Comparison of ENCODE assay signal across 9 cellular contexts in the genomic region with DNA sequence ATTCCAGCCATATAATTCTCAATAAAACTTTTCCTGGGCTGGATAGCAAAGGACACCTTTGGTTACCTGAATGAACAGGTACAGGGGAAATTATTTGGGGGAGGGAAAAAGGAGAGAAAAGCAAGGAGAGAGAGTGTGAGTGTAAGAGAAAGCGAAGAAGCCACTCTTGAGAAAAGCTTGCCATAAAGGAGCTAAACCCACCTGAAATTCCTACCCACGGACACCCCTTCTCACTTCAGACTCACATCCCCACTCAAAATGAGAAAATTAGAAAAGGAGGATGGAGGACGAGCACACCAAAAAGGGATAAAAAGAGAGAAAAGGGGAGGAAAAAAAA. TPM values are rescaled to one million over a fixed set of nuclear protein-coding genes. Genes with fewer than 3 reads are reported as not detected.
DNase-seq lines count a peak whose midpoint lies in the region; ATAC-seq and TF ChIP-seq lines count a peak whose summit lies in the region.
"Had no signal": no experiment of that assay in that cellular context is flagged by ENCODE, and none has a peak within 500 bp of the region (broad histone marks: within the 10 kb centered on the region; RNA-seq: fewer than 3 reads in every experiment).

No MANE protein-coding gene starts in this region.

- H3K27me3 ChIP-seq in transverse colon, result peaks cover 97% of the 10 kb centered on the region

- TF ChIP-seq CTCF in cardiac fibroblast (IDR thresholded peaks at IDR 0.05; ENCODE audit: low read depth, low read length) (no peak), mucosa of descending colon (IDR thresholded peaks at IDR 0.05) (no peak), transverse colon (IDR thresholded peaks at IDR 0.05) (no peak), GM10248 (IDR thresholded peaks at IDR 0.05; ENCODE audit: control extremely low read depth, extremely low read depth, low read depth, missing control alignments) (no peak), omental fat pad (IDR thresholded peaks at IDR 0.05) (no peak)

- ATAC-seq in mucosa of descending colon (no peak), omental fat pad (ENCODE audit: low FRiP score) (no peak)

- H3K4me3 ChIP-seq in cardiac fibroblast (replicated peaks in 1 of 2; ENCODE audit: low read depth in 2 of 2, low read length in 2 of 2), result peak overlapping the region; percentile 84
- peak overlapping the region; percentile 17 for H3K4me3 ChIP-seq in mucosa of descending colon
- peak overlapping the region; percentile 19 to 77 (median 58) for H3K4me3 ChIP-seq in transverse colon

- H3K4me1 ChIP-seq in mucosa of descending colon (ENCODE audit: low read depth) (no peaks in the 10 kb centered on the region), transverse colon (peaks cover 0 to 22% (median 3%) of the 10 kb centered on the region in 4 donors)

- TF ChIP-seq POLR2A in transverse colon (IDR thresholded peaks at IDR 0.05), result no peak

- DNase-seq in NCI-H82 (lab: John Stamatoyannopoulos, UW), result peak; percentile 43
- no peak for DNase-seq in NCI-H82 treated with DMSO at 0.1 percent for 48 hours (lab: John Stamatoyannopoulos, UW; ENCODE audit: unreplicated experiment)
- DNase-seq in cardiac fibroblast (ENCODE audit: low read depth in 2 of 2), result no peak
- DNase-seq in mucosa of descending colon, result no peak
- DNase-seq in transverse colon, result no peak
- no peak for DNase-seq in GM10248 (ENCODE audit: extremely low spot score)
- no peak for DNase-seq in HPDE6-E6E7 (ENCODE audit: extremely low spot score)
- DNase-seq in omental fat pad (ENCODE audit: low spot score), result no peak

- POLR2A ChIA-PET in GM10248 (lab: Yijun Ruan, JAX), result no interaction called here

- TF ChIP-seq EP300 in transverse colon (IDR thresholded peaks at IDR 0.05; ENCODE audit: low read depth), result no peak

- CTCF ChIA-PET in GM10248 (lab: Yijun Ruan, JAX), result interaction anchor here (0.9 to 1.2 kb wide), 2 partner anchors 25 to 61 kb away, joined by 3 read pairs; no protein-coding TSS in a partner anchor

- intact Hi-C loops in mucosa of descending colon (cut with DNase I, micrococcal nuclease) (no loop called here), transverse colon (cut with DNase I; ENCODE audit: low total_unique reads) (loop anchor here (10.0 kb wide), 1 partner anchor 185 kb away; a partner anchor contains a TSS)

- H3K9me3 ChIP-seq in mucosa of descending colon, result no peaks in the 10 kb centered on the region
- no peaks in the 10 kb centered on the region for H3K9me3 ChIP-seq in transverse colon

- no peaks in the 10 kb centered on the region for H3K36me3 ChIP-seq in mucosa of descending colon (ENCODE audit: low read depth)
- H3K36me3 ChIP-seq in transverse colon, result no peaks in the 10 kb centered on the region

- WGBS in transverse colon (ENCODE audit: low coverage in 1 of 2), 2 donors, result 10 to 18% methylated on average over 3 of the region's 3 CpGs

- in situ Hi-C loops in transverse colon (cut with MboI; ENCODE audit: low pct_ligation_motif_present in 1 of 4, low pct_unique_long_range_greater_than_20kb in 1 of 4, low sequenced_read_pairs in 3 of 4), result loop anchor here in 2 of 4 donors (25.0 kb wide), 2 partner anchors 582 to 1243 kb away; no protein-coding TSS in a partner anchor

- H3K27ac ChIP-seq in transverse colon, result peak overlapping the region; percentile 87 to 91 (median 88)
- H3K27ac ChIP-seq: 22Rv1 had no signal

RNA-seq across cellular contexts. Expression of a gene that starts 0.4 kb away (rescaled TPM):
- total RNA-seq in mucosa of descending colon (10 to 100 TPM; 19.0 to 80.1 (median 48.6) TPM), transverse colon (10 to 100 TPM; 19.8 to 69.6 (median 42.9) TPM), omental fat pad (100 to 1,000 TPM; 168 to 344 (median 251) TPM)

Comparison
In these comparisons a context has a peak if more than half of its experiments do, and no peak if none do; other contexts are left out.
1. H3K4me3 ChIP-seq: peak in every context shown above with its lines; median percentile 84 in cardiac fibroblast; 58 in transverse colon; 17 in mucosa of descending colon.